ENCODE assay signal across 15 cellular contexts in the genomic region with DNA sequence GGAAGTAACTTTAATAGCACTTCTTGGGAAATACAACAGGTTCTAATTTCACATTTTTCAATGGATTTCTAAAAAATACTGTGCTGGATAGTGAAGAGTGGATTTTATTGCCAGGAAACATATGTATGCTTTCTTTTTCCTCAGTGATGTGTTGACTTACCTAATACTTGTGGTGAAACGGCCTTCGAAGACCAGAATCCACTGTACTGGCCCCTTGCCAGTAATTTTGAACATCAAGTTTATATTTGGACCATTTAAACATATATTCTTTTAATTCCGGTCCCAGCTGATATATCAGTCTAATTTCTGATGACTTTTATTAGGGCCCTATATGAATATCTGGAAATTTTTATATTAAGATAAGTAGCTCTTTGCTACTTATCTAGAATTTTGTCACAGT. TPM values are rescaled to one million over a fixed set of nuclear protein-coding genes. Genes with fewer than 3 reads are reported as not detected.
DNase-seq lines count a peak whose midpoint lies in the region; ATAC-seq, FAIRE-seq and TF ChIP-seq lines count a peak whose summit lies in the region.
"Had no signal": no experiment of that assay in that cellular context is flagged by ENCODE, and none has a peak within 500 bp of the region (broad histone marks: within the 10 kb centered on the region; RNA-seq: fewer than 3 reads in every experiment).

No MANE protein-coding gene starts in this region.

- H3K27ac ChIP-seq in HepG2 (ENCODE audit: extremely low read length, insufficient read depth, low read length) (no peak overlapping the region), right lobe of liver (no peak overlapping the region), astrocyte (ENCODE audit: low read depth, low read length) (no peak overlapping the region), left lung (no peak overlapping the region)
- H3K27ac ChIP-seq: PC-9 had no signal

- no peaks in the 10 kb centered on the region for H3K9me3 ChIP-seq in HepG2 (ENCODE audit: low read length)
- H3K9me3 ChIP-seq in right lobe of liver, result no peaks in the 10 kb centered on the region
- no peaks in the 10 kb centered on the region for H3K9me3 ChIP-seq in astrocyte (ENCODE audit: insufficient read depth, low read depth, low read length)
- H3K9me3 ChIP-seq in left lung, result no peaks in the 10 kb centered on the region
- H3K9me3 ChIP-seq: BE2C had no signal

- H3K79me2 ChIP-seq in HepG2 (ENCODE audit: insufficient read depth, low read length), result no peaks in the 10 kb centered on the region
- peaks cover 64% of the 10 kb centered on the region for H3K79me2 ChIP-seq in astrocyte (ENCODE audit: insufficient read depth, low read length)

- peaks cover 3 to 9% of the 10 kb centered on the region in 2 experiments; a peak in 2 of 5 replicates for H3K27me3 ChIP-seq in HepG2 (ENCODE audit: control insufficient read depth in 1 of 2, insufficient read depth in 2 of 2, low read length in 2 of 2)
- H3K27me3 ChIP-seq in right lobe of liver, result no peaks in the 10 kb centered on the region
- no peaks in the 10 kb centered on the region for H3K27me3 ChIP-seq in astrocyte (ENCODE audit: insufficient read depth, low read length)
- H3K27me3 ChIP-seq in left lung, result peaks cover 0 to 23% of the 10 kb centered on the region in 2 donors

- 61% methylated on average over 3 of the region's 3 CpGs for WGBS in HepG2 (ENCODE audit: low lambda C conversion rate)
- 26% methylated on average over 3 of the region's 3 CpGs for WGBS in right lobe of liver (ENCODE audit: insufficient coverage, low coverage, low lambda C conversion rate, missing lambda C conversion rate)

- in situ Hi-C loops in HepG2 (cut with HindIII; ENCODE audit: extremely low pct_ligation_motif_present, low pct_unique_long_range_greater_than_20kb), result no loop called here

- no peak for TF ChIP-seq RAD21 in HepG2 (CRISPR knock-in tag; IDR thresholded peaks at IDR 0.05)

- H3K27me3 Mint-ChIP-seq in astrocyte (ENCODE audit: low read depth, unreplicated experiment), result no peaks in the 10 kb centered on the region

- BruUV-seq in HepG2 (replicated peaks; lab: Mats Ljungman, UMichigan), result no TSS peak

- no peak overlapping the region for H3K4me3 ChIP-seq in HepG2 (replicated peaks in 1 of 3; ENCODE audit: insufficient read depth in 1 of 3, low read depth in 2 of 3, low read length in 3 of 3)
- no peak overlapping the region for H3K4me3 ChIP-seq in right lobe of liver
- peak overlapping the region; percentile 85 for H3K4me3 ChIP-seq in astrocyte (ENCODE audit: insufficient read depth, low read depth, low read length)
- H3K4me3 ChIP-seq in left lung, result peak overlapping the region in 1 of 2 donors; percentile 67

- no peak for ATAC-seq in HepG2
- ATAC-seq in right lobe of liver, result no peak
- ATAC-seq in left lung, result no peak
- ATAC-seq: activated CD8-positive, alpha-beta T cell treated with anti-CD3 and anti-CD28 coated beads for 36 hours had no signal

- TF ChIP-seq POLR2A in HepG2 (IDR thresholded peaks at IDR 0.05; ENCODE audit: insufficient read depth in 1 of 2, low read depth in 2 of 2, low read length in 2 of 2) (no peak), right lobe of liver (IDR thresholded peaks at IDR 0.05) (no peak)

- H3K9ac ChIP-seq in HepG2 (ENCODE audit: insufficient read depth, low read depth, low read length) (no peak overlapping the region), astrocyte (ENCODE audit: low read length) (no peak overlapping the region)

- 0 out of 2 replicates have a peak, but pooled peaks cover 5% of the 10 kb centered on the region for H3K4me1 ChIP-seq in HepG2 (ENCODE audit: insufficient read depth, low read length)
- peaks cover 0 to 13% (median 0%) of the 10 kb centered on the region in 4 donors for H3K4me1 ChIP-seq in right lobe of liver
- H3K4me1 ChIP-seq in astrocyte (ENCODE audit: insufficient read depth, low read length), result peaks cover 5% of the 10 kb centered on the region
- H3K4me1 ChIP-seq in left lung, result peaks cover 0 to 26% of the 10 kb centered on the region in 2 donors
- H3K4me1 ChIP-seq: BE2C had no signal

- no peaks in the 10 kb centered on the region for H4K20me1 ChIP-seq in HepG2 (ENCODE audit: insufficient read depth, low read length)
- H4K20me1 ChIP-seq in astrocyte (ENCODE audit: insufficient read depth, low read length), result peaks cover 47% of the 10 kb centered on the region

- POLR2A ChIA-PET in HepG2 (lab: Yijun Ruan, JAX), result no interaction called here

- intact Hi-C loops in HepG2 (cut with micrococcal nuclease; ENCODE audit: unreplicated experiment), result no loop called here
- intact Hi-C loops in right lobe of liver (cut with DNase I), result no loop called here
- intact Hi-C loops in left lung (cut with DNase I), result no loop called here

- DNase-seq in HepG2 (ENCODE audit: low spot score) (no peak), right lobe of liver (no peak), astrocyte (ENCODE audit: low read depth) (no peak), hepatic stellate cell (ENCODE audit: low spot score) (peak; percentile 19), NCI-H69 (lab: John Stamatoyannopoulos, UW) (no peak), left lung (no peak), NCI-H2081 treated with DMSO at 0.1 percent for 48 hours (lab: John Stamatoyannopoulos, UW) (no peak), NCI-H1092 (lab: John Stamatoyannopoulos, UW) (no peak)
- DNase-seq: activated CD8-positive, alpha-beta T cell treated with anti-CD3 and anti-CD28 coated beads for 36 hours; activated gamma-delta T cell; BE2C; PC-9; stimulated activated CD8-positive, alpha-beta memory T cell treated with anti-CD3 and anti-CD28 coated beads, Interleukin-4, amount 100 ng/mL, for 48 hours; T-helper 9 cell had no signal

- no peak overlapping the region for H3K27ac Mint-ChIP-seq in astrocyte (ENCODE audit: unreplicated experiment)
- H3K27ac Mint-ChIP-seq: activated CD8-positive, alpha-beta T cell treated with anti-CD3 and anti-CD28 coated beads for 36 hours; IgD-negative memory B cell had no signal

- peak overlapping the region; percentile 92 for H3K4me3 Mint-ChIP-seq in astrocyte (ENCODE audit: unreplicated experiment)
- H3K4me3 Mint-ChIP-seq: activated CD8-positive, alpha-beta T cell treated with anti-CD3 and anti-CD28 coated beads for 36 hours had no signal

- peaks cover 16% of the 10 kb centered on the region for H3K4me1 Mint-ChIP-seq in astrocyte (ENCODE audit: low read depth, unreplicated experiment)

- no peak for FAIRE-seq in HepG2 (lab: Jason Lieb, UNC)
- FAIRE-seq in astrocyte (lab: Jason Lieb, UNC), result no peak

- H2AFZ ChIP-seq in HepG2 (ENCODE audit: low read length) (no peak overlapping the region), astrocyte (ENCODE audit: low read depth, low read length) (no peak overlapping the region)
- H2AFZ ChIP-seq: PC-9 had no signal

- CTCF ChIA-PET in HepG2 (lab: Yijun Ruan, JAX; ENCODE audit: low intra/inter-chr PET ratio, low total read pairs), result no interaction called here

- H3K4me2 ChIP-seq in HepG2 (ENCODE audit: low read depth, low read length) (no peak overlapping the region), astrocyte (ENCODE audit: low read length) (peak overlapping the region; percentile 94)

- TF ChIP-seq CTCF in HepG2 (CRISPR knock-in tag; IDR thresholded peaks at IDR 0.05) (no peak), right lobe of liver (IDR thresholded peaks at IDR 0.05) (no peak), astrocyte (IDR thresholded peaks at IDR 0.05; ENCODE audit: insufficient read depth, low read depth, low read length) (no peak), left lung (IDR thresholded peaks at IDR 0.05) (no peak)

- TF ChIP-seq EP300 in HepG2 (IDR thresholded peaks at IDR 0.05; ENCODE audit: low read depth in 2 of 2, low read length in 2 of 2), result no peak
- no peak for TF ChIP-seq EP300 in HepG2 (CRISPR knock-in tag; IDR thresholded peaks at IDR 0.05; ENCODE audit: borderline replicate concordance)

- H3K36me3 Mint-ChIP-seq in astrocyte (ENCODE audit: low read depth, unreplicated experiment), result no peaks in the 10 kb centered on the region
- H3K36me3 Mint-ChIP-seq: IgD-negative memory B cell had no signal

- H3K36me3 ChIP-seq in HepG2 (replicated peaks in 1 of 2; ENCODE audit: control insufficient read depth in 1 of 2, insufficient read depth in 2 of 2, low read length in 2 of 2) (no peaks in the 10 kb centered on the region), right lobe of liver (no peaks in the 10 kb centered on the region), astrocyte (ENCODE audit: insufficient read depth, low read length) (peaks cover 8% of the 10 kb centered on the region), left lung (no peaks in the 10 kb centered on the region)
- H3K36me3 ChIP-seq: BE2C had no signal

- H3K9me3 Mint-ChIP-seq in astrocyte (ENCODE audit: unreplicated experiment), result no peaks in the 10 kb centered on the region
- H3K9me3 Mint-ChIP-seq: activated CD8-positive, alpha-beta T cell treated with anti-CD3 and anti-CD28 coated beads for 36 hours; IgD-negative memory B cell had no signal

TF ChIP-seq in HepG2, 621 proteins besides CTCF, POLR2A, EP300 and RAD21:
- TF ChIP-seq NFE2 (CRISPR knock-in tag; IDR thresholded peaks at IDR 0.05) (no peak), CBX2 (IDR thresholded peaks at IDR 0.05; ENCODE audit: low read depth, low read length) (peak; percentile 28; the same call in 1 of the 2 replicates), CBX2 (CRISPR knock-in tag; IDR thresholded peaks at IDR 0.05; ENCODE audit: low read depth) (no peak)

RNA-seq across cellular contexts. Expression of gene MSRB3, which starts 1.8 kb away (rescaled TPM):
- total RNA-seq in HepG2 (2016; rRNA removed; fragmentation: Illumina TruSeq; extraction: Trizol) (1.4 and 1.5 TPM in 2 replicates), right lobe of liver (1 to 10 TPM; 1.4 to 5.6 (median 2.6) TPM), astrocyte (73.0 and 79.0 TPM in 2 replicates), left lung (10 to 100 TPM; 48.4 to 50.5 TPM)
- 1.1 and 1.8 TPM in 2 replicates for total RNA-seq in HepG2 (2016; cell fraction: cytosol; rRNA removed; fragmentation: Illumina TruSeq; extraction: Trizol; ENCODE audit: low read depth)
- 0.79 and 2.2 TPM in 2 replicates for total RNA-seq in HepG2 (2016; cell fraction: insoluble cytoplasmic fraction; rRNA removed; fragmentation: Illumina TruSeq; extraction: Trizol)
- total RNA-seq in HepG2 (2016; cell fraction: membrane; rRNA removed; fragmentation: Illumina TruSeq; extraction: Trizol), result 0.96 and 1.7 TPM in 2 replicates
- total RNA-seq in HepG2 (2016; cell fraction: nucleus; rRNA removed; fragmentation: Illumina TruSeq; extraction: Trizol), result 1.4 and 1.5 TPM in 2 replicates
- 1.6 and 1.9 TPM in 2 replicates for polyA plus RNA-seq in HepG2 (2011; rRNA removed)
- 0.98 and 1.4 TPM in 2 replicates for polyA plus RNA-seq in HepG2 (2011; cell fraction: cytosol; rRNA removed)
- polyA plus RNA-seq in HepG2 (2011; cell fraction: nucleus; rRNA removed), result 0.59 and 0.96 TPM in 2 replicates
- 0.49 and 0.52 TPM in 2 replicates for polyA plus RNA-seq in HepG2 (2012)
- polyA plus RNA-seq in HepG2 (2016; cell fraction: cytosol; fragmentation: Illumina TruSeq; extraction: Trizol; ENCODE audit: low read depth), result 0.66 and 0.92 TPM in 2 replicates
- polyA plus RNA-seq in HepG2 (2016; cell fraction: insoluble cytoplasmic fraction; fragmentation: Illumina TruSeq; extraction: Trizol; ENCODE audit: low read depth), result 1.1 and 1.3 TPM in 2 replicates
- 0.57 and 1.9 TPM in 2 replicates for polyA plus RNA-seq in HepG2 (2016; cell fraction: membrane; fragmentation: Illumina TruSeq; extraction: Trizol; ENCODE audit: low read depth)
- polyA plus RNA-seq in HepG2 (2016; cell fraction: nucleus; fragmentation: Illumina TruSeq; extraction: Trizol; ENCODE audit: insufficient read depth, low read depth), result 1.8 TPM in 2 replicates
- 3.4 and 28.8 TPM in 2 replicates for polyA minus RNA-seq in HepG2 (2011; rRNA and poly(A)+ RNA removed; ENCODE audit: low replicate concordance)
- 0.79 and 0.97 TPM in 2 replicates for polyA minus RNA-seq in HepG2 (2011; cell fraction: cytosol; rRNA and poly(A)+ RNA removed)
- 5.0 and 5.9 TPM in 2 replicates for polyA minus RNA-seq in HepG2 (2011; cell fraction: nucleus; rRNA and poly(A)+ RNA removed)
- total RNA-seq: activated CD8-positive, alpha-beta T cell treated with anti-CD3 and anti-CD28 coated beads for 36 hours had no signal
- polyA plus RNA-seq: IgD-negative memory B cell had no signal

Comparison
In these comparisons a context has a peak if more than half of its experiments do, and no peak if none do; other contexts are left out.
1. RNA of gene MSRB3, which starts 1.8 kb away (total RNA-seq): 73.0 to 79.0 TPM in astrocyte and 48.4 to 50.5 TPM in left lung; 1.4 to 5.6 TPM in right lobe of liver and 0.79 to 2.2 TPM in HepG2; every median in the first group is over 4 times any median in the second.